Comparison of ENCODE assay signal across 8 cellular contexts in the genomic region with DNA sequence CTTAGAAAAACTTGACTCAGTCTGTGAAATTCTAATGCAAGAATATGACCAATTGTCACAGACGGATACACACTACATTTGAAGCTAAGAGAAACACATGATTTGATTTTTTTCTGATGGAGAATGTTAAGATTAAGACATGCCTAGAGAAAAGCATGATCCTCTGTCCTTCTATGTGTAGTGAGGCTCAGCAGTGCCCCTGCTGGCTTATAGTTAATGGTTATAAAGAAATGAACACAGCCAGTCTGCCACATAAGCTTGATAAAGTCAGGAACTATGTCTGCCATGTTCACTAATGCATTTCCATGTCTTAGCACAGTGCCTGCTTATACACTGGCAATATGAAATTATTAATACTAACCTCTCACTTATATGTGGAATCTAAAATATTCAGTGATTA.
DNase-seq lines count a peak whose midpoint lies in the region; ATAC-seq and TF ChIP-seq lines count a peak whose summit lies in the region.

No MANE protein-coding gene starts in this region.

- POLR2A ChIA-PET in CD8-positive, alpha-beta memory T cell (lab: Charles Lee), result no interaction called here

- H3K36me3 Mint-ChIP-seq in nephron (ENCODE audit: low read depth), result no peaks in the 10 kb centered on the region
- H3K36me3 Mint-ChIP-seq in CD8-positive, alpha-beta memory T cell, result no peaks in the 10 kb centered on the region
- H3K36me3 Mint-ChIP-seq in activated T-helper 2 cell treated with anti-CD3 and anti-CD28 coated beads, Interferon-gamma antibody, Interleukin-2, Interleukin-4, amounts not matched to agents 10 μg/mL and 5 μg/mL and 100 μg/mL, durations not matched to agents 14 hours and 24 hours and 36 hours (ENCODE audit: low read depth), result no peaks in the 10 kb centered on the region

- H4K20me1 ChIP-seq in Karpas-422 (ENCODE audit: insufficient read depth, low read depth, low read length), result no peaks in the 10 kb centered on the region

- DNase-seq in EH (ENCODE audit: low read depth), result peak; percentile 52
- DNase-seq in Karpas-422, result peak; percentile 71
- DNase-seq in adrenal gland, result peak in 1 of 7 donors; percentile 50
- DNase-seq in iPS-NIHi7 (ENCODE audit: extremely low spot score), result no peak
- DNase-seq in CD8-positive, alpha-beta memory T cell, result no peak
- no peak for DNase-seq in activated T-helper 2 cell treated with anti-CD3 and anti-CD28 coated beads, Interferon-gamma antibody, Interleukin-2, Interleukin-4, amounts not matched to agents 10 μg/mL and 5 μg/mL and 100 μg/mL, durations not matched to agents 14 hours and 24 hours and 36 hours (ENCODE audit: low spot score)

- H3K79me2 ChIP-seq in Karpas-422 (ENCODE audit: low read length), result no peaks in the 10 kb centered on the region

- no peak overlapping the region for H3K9ac ChIP-seq in Karpas-422 (ENCODE audit: low read length)

- H3K36me3 ChIP-seq in Karpas-422 (ENCODE audit: insufficient read depth, low read length) (no peaks in the 10 kb centered on the region), adrenal gland (replicated peaks in 1 of 2) (no peaks in the 10 kb centered on the region)
- no peaks in the 10 kb centered on the region for H3K36me3 ChIP-seq in CD8-positive, alpha-beta memory T cell (ENCODE audit: insufficient read depth, low read length)

- no peak for TF ChIP-seq POLR2A in adrenal gland (IDR thresholded peaks at IDR 0.05)

- CTCF ChIA-PET in CD8-positive, alpha-beta memory T cell (lab: Charles Lee), result no interaction called here

- TF ChIP-seq CTCF in adrenal gland (IDR thresholded peaks at IDR 0.05) (peak; percentile 20 to 49 (median 33)), nephron (IDR thresholded peaks at IDR 0.05; ENCODE audit: unreplicated experiment in 3 of 3) (peak; percentile 37 to 44 (median 44))

- no peak overlapping the region for H3K4me2 ChIP-seq in Karpas-422 (ENCODE audit: low read depth, low read length, poor library complexity, severe bottlenecking)

- H3K4me1 ChIP-seq in Karpas-422 (ENCODE audit: low read length), result peaks cover 3% of the 10 kb centered on the region
- H3K4me1 ChIP-seq in adrenal gland (replicated peaks in 1 of 2), result no peaks in the 10 kb centered on the region
- no peaks in the 10 kb centered on the region for H3K4me1 ChIP-seq in CD8-positive, alpha-beta memory T cell (ENCODE audit: insufficient read depth, low read length)

- no peak overlapping the region for H3K4me3 ChIP-seq in Karpas-422 (ENCODE audit: low read length)
- H3K4me3 ChIP-seq in adrenal gland, result no peak overlapping the region
- H3K4me3 ChIP-seq in CD8-positive, alpha-beta memory T cell (ENCODE audit: low read length), result no peak overlapping the region

- no peaks in the 10 kb centered on the region for H3K9me3 Mint-ChIP-seq in nephron
- no peaks in the 10 kb centered on the region for H3K9me3 Mint-ChIP-seq in CD8-positive, alpha-beta memory T cell
- no peaks in the 10 kb centered on the region for H3K9me3 Mint-ChIP-seq in activated T-helper 2 cell treated with anti-CD3 and anti-CD28 coated beads, Interferon-gamma antibody, Interleukin-2, Interleukin-4, amounts not matched to agents 10 μg/mL and 5 μg/mL and 100 μg/mL, durations not matched to agents 14 hours and 24 hours and 36 hours

- no peaks in the 10 kb centered on the region for H3K9me3 ChIP-seq in Karpas-422 (ENCODE audit: low read length)
- H3K9me3 ChIP-seq in adrenal gland (replicated peaks in 1 of 3), result no peaks in the 10 kb centered on the region
- H3K9me3 ChIP-seq in CD8-positive, alpha-beta memory T cell (ENCODE audit: low read length), result no peaks in the 10 kb centered on the region

- H3K27me3 Mint-ChIP-seq in nephron (ENCODE audit: low read depth), result no peaks in the 10 kb centered on the region
- peaks cover 2 to 6% of the 10 kb centered on the region in 2 donors for H3K27me3 Mint-ChIP-seq in CD8-positive, alpha-beta memory T cell
- peaks cover 2% of the 10 kb centered on the region for H3K27me3 Mint-ChIP-seq in activated T-helper 2 cell treated with anti-CD3 and anti-CD28 coated beads, Interferon-gamma antibody, Interleukin-2, Interleukin-4, amounts not matched to agents 10 μg/mL and 5 μg/mL and 100 μg/mL, durations not matched to agents 14 hours and 24 hours and 36 hours (ENCODE audit: low read depth)

- WGBS in adrenal gland, 4 donors, result 79 to 89% (median 82%) methylated on average over 1 of the region's 1 CpG

- H3K27me3 ChIP-seq in Karpas-422 (ENCODE audit: low read length), result no peaks in the 10 kb centered on the region; the same call in 1 of the 2 replicates
- H3K27me3 ChIP-seq in adrenal gland, result no peaks in the 10 kb centered on the region
- no peaks in the 10 kb centered on the region for H3K27me3 ChIP-seq in CD8-positive, alpha-beta memory T cell (ENCODE audit: insufficient read depth, low read length, poor library complexity, severe bottlenecking)

- H3K9me2 ChIP-seq in Karpas-422 (replicated peaks; ENCODE audit: insufficient read depth, low read length), result no peaks in the 10 kb centered on the region

- no peak overlapping the region for H3K4me3 Mint-ChIP-seq in nephron
- H3K4me3 Mint-ChIP-seq in CD8-positive, alpha-beta memory T cell, result no peak overlapping the region
- no peak overlapping the region for H3K4me3 Mint-ChIP-seq in activated T-helper 2 cell treated with anti-CD3 and anti-CD28 coated beads, Interferon-gamma antibody, Interleukin-2, Interleukin-4, amounts not matched to agents 10 μg/mL and 5 μg/mL and 100 μg/mL, durations not matched to agents 14 hours and 24 hours and 36 hours (ENCODE audit: low read depth)

- H3K4me1 Mint-ChIP-seq in nephron, result no peaks in the 10 kb centered on the region
- no peaks in the 10 kb centered on the region for H3K4me1 Mint-ChIP-seq in CD8-positive, alpha-beta memory T cell
- no peaks in the 10 kb centered on the region for H3K4me1 Mint-ChIP-seq in activated T-helper 2 cell treated with anti-CD3 and anti-CD28 coated beads, Interferon-gamma antibody, Interleukin-2, Interleukin-4, amounts not matched to agents 10 μg/mL and 5 μg/mL and 100 μg/mL, durations not matched to agents 14 hours and 24 hours and 36 hours (ENCODE audit: low read depth)

- no peak for ATAC-seq in HG03432 (IDR thresholded peaks at IDR 0.05; ENCODE audit: unreplicated experiment)

- H3K27ac ChIP-seq in Karpas-422 (ENCODE audit: low read length) (no peak overlapping the region), adrenal gland (no peak overlapping the region)
- H3K27ac ChIP-seq in CD8-positive, alpha-beta memory T cell (ENCODE audit: low read depth, low read length), result no peak overlapping the region

- H3K27ac Mint-ChIP-seq in nephron, result no peak overlapping the region
- no peak overlapping the region for H3K27ac Mint-ChIP-seq in CD8-positive, alpha-beta memory T cell
- no peak overlapping the region for H3K27ac Mint-ChIP-seq in activated T-helper 2 cell treated with anti-CD3 and anti-CD28 coated beads, Interferon-gamma antibody, Interleukin-2, Interleukin-4, amounts not matched to agents 10 μg/mL and 5 μg/mL and 100 μg/mL, durations not matched to agents 14 hours and 24 hours and 36 hours

- no peak overlapping the region for H2AFZ ChIP-seq in Karpas-422 (ENCODE audit: low read length)

- intact Hi-C loops in adrenal gland (cut with DNase I), result no loop called here
- intact Hi-C loops in activated T-helper 2 cell treated with anti-CD3 and anti-CD28 coated beads, Interferon-gamma antibody, Interleukin-2, Interleukin-4, amounts not matched to agents 10 μg/mL and 5 μg/mL and 100 μg/mL, durations not matched to agents 14 hours and 24 hours and 36 hours (cut with micrococcal nuclease), result loop anchor here (5.0 to 10.0 kb wide), 2 partner anchors 383 to 444 kb away; a partner anchor contains a TSS

Comparison
In these comparisons a context has a peak if more than half of its experiments do, and no peak if none do; other contexts are left out.
1. DNase-seq: peak in EH (single experiment) and Karpas-422 (single experiment); none in iPS-NIHi7 (single experiment), CD8-positive, alpha-beta memory T cell (0 of 5) and activated T-helper 2 cell treated with anti-CD3 and anti-CD28 coated beads, Interferon-gamma antibody, Interleukin-2, Interleukin-4, amounts not matched to agents 10 μg/mL and 5 μg/mL and 100 μg/mL, durations not matched to agents 14 hours and 24 hours and 36 hours (single experiment).